Comparison of ENCODE assay signal across 9 cellular contexts in genomic region chr11:44456544-44457270, GRCh38.
A peak's percentile ranks its signal among the peaks of the same experiment; 100 is the strongest.
DNase-seq lines count a peak whose midpoint lies in the region; ATAC-seq and TF ChIP-seq lines count a peak whose summit lies in the region.
"Had no signal": no experiment of that assay in that cellular context is flagged by ENCODE, and none has a peak within 500 bp of the region (broad histone marks: within the 10 kb centered on the region; RNA-seq: fewer than 3 reads in every experiment).

No MANE protein-coding gene starts in this region.

- peak; percentile 48; the same call in 2 of the 3 replicates for ATAC-seq in SK-N-SH treated with all-trans-retinoic acid at 6 μM for 48 hours

- no peaks in the 10 kb centered on the region for H3K36me3 ChIP-seq in transverse colon

- H3K36me3 Mint-ChIP-seq in activated naive CD4-positive, alpha-beta T cell treated with anti-CD3 and anti-CD28 coated beads, Interleukin-2, amount 10 ng/mL, durations not matched to agents 7 days and 5 days = no peaks in the 10 kb centered on the region

- 61% methylated on average over 10 of the region's 10 CpGs; no CpG with 5 or more reads in 1 of the 2 donors for WGBS in transverse colon (ENCODE audit: low coverage in 1 of 2), 2 donors

- DNase-seq in AG10803 (ENCODE audit: low read depth) = no peak
- DNase-seq in HFF-Myc (ENCODE audit: extremely low read depth, low read depth) = no peak
- DNase-seq in iPS-NIHi11 (ENCODE audit: low spot score) = peak; percentile 67
- no peak for DNase-seq in DMS153 treated with DMSO at 0.1 percent for 48 hours (lab: John Stamatoyannopoulos, UW; ENCODE audit: unreplicated experiment)
- no peak for DNase-seq in transverse colon
- no peak for DNase-seq in activated naive CD4-positive, alpha-beta T cell treated with anti-CD3 and anti-CD28 coated beads, Interleukin-2, amount 10 ng/mL, durations not matched to agents 7 days and 5 days
- no peak for DNase-seq in activated gamma-delta T cell treated with Interleukin-2 at 50 U/mL for 16 hours
- DNase-seq: activated T-cell treated with anti-CD3 and anti-CD28 coated beads for 4 hours had no signal

- no peaks in the 10 kb centered on the region for H3K27me3 ChIP-seq in transverse colon

- peak; percentile 12; the same call in 1 of the 2 replicates for TF ChIP-seq CTCF in AG10803 (conservative IDR thresholded peaks at IDR 0.05; ENCODE audit: low read length)
- TF ChIP-seq CTCF in HFF-Myc (IDR thresholded peaks at IDR 0.05; ENCODE audit: low read depth, low read length, missing control alignments) = peak; percentile 37
- no peak for TF ChIP-seq CTCF in transverse colon (IDR thresholded peaks at IDR 0.05)

- H3K27ac ChIP-seq in transverse colon = no peak overlapping the region

- no peaks in the 10 kb centered on the region for H3K4me1 Mint-ChIP-seq in activated naive CD4-positive, alpha-beta T cell treated with anti-CD3 and anti-CD28 coated beads, Interleukin-2, amount 10 ng/mL, durations not matched to agents 7 days and 5 days

- H3K4me1 ChIP-seq in transverse colon = no peaks in the 10 kb centered on the region

- TF ChIP-seq POLR2A in transverse colon (IDR thresholded peaks at IDR 0.05) = no peak

- intact Hi-C loops in transverse colon (cut with DNase I; ENCODE audit: low total_unique reads) = no loop called here

- CTCF ChIA-PET in activated naive CD4-positive, alpha-beta T cell treated with anti-CD3 and anti-CD28 coated beads, Interleukin-2, amount 10 ng/mL, durations not matched to agents 7 days and 5 days (lab: Charles Lee) = no interaction called here

- in situ Hi-C loops in transverse colon (cut with MboI; ENCODE audit: low pct_ligation_motif_present in 1 of 4, low pct_unique_long_range_greater_than_20kb in 1 of 4, low sequenced_read_pairs in 3 of 4) = no loop called here

- H3K4me3 ChIP-seq in AG10803 (ENCODE audit: low read length) (no peak overlapping the region), HFF-Myc (replicated peaks; ENCODE audit: low read depth, low read length) (no peak overlapping the region), transverse colon (no peak overlapping the region)

- no peak overlapping the region for H3K27ac Mint-ChIP-seq in activated naive CD4-positive, alpha-beta T cell treated with anti-CD3 and anti-CD28 coated beads, Interleukin-2, amount 10 ng/mL, durations not matched to agents 7 days and 5 days

- TF ChIP-seq EP300 in transverse colon (IDR thresholded peaks at IDR 0.05; ENCODE audit: low read depth) = no peak

- H3K27me3 Mint-ChIP-seq in activated naive CD4-positive, alpha-beta T cell treated with anti-CD3 and anti-CD28 coated beads, Interleukin-2, amount 10 ng/mL, durations not matched to agents 7 days and 5 days = peaks cover 17% of the 10 kb centered on the region

- H3K9me3 ChIP-seq in transverse colon = no peaks in the 10 kb centered on the region

- no peak overlapping the region for H3K4me3 Mint-ChIP-seq in activated naive CD4-positive, alpha-beta T cell treated with anti-CD3 and anti-CD28 coated beads, Interleukin-2, amount 10 ng/mL, durations not matched to agents 7 days and 5 days

- no peaks in the 10 kb centered on the region for H3K9me3 Mint-ChIP-seq in activated naive CD4-positive, alpha-beta T cell treated with anti-CD3 and anti-CD28 coated beads, Interleukin-2, amount 10 ng/mL, durations not matched to agents 7 days and 5 days

TF ChIP-seq in SK-N-SH treated with all-trans-retinoic acid at 6 μM for 48 hours, 23 proteins besides CTCF, POLR2A, EP300 and RAD21:
- TF ChIP-seq CREB5 (CRISPR knock-in tag; IDR thresholded peaks at IDR 0.05; ENCODE audit: low read depth) (no peak), TOX (CRISPR knock-in tag; IDR thresholded peaks at IDR 0.05; ENCODE audit: borderline replicate concordance) (no peak), ZC3H10 (CRISPR knock-in tag; IDR thresholded peaks at IDR 0.05) (no peak), OSR1 (CRISPR knock-in tag; IDR thresholded peaks at IDR 0.05) (no peak)
TF ChIP-seq in SK-N-SH treated with all-trans-retinoic acid at 6 μM for 48 hours: peak in this region for 0.

Comparison
In these comparisons a context has a peak if more than half of its experiments do, and no peak if none do; other contexts are left out.
1. CTCF ChIP-seq: peak in AG10803 (single experiment) and HFF-Myc (single experiment); none in transverse colon (0 of 5).